In genomic region chr19:10417598-10418280, GRCh38 we compare ENCODE assay signal across 8 cellular contexts. TPM values are rescaled to one million over a fixed set of nuclear protein-coding genes. Genes with fewer than 3 reads are reported as not detected.
DNase-seq lines count a peak whose midpoint lies in the region; ATAC-seq and TF ChIP-seq lines count a peak whose summit lies in the region.

No MANE protein-coding gene starts in this region.

- H3K4me1 Mint-ChIP-seq in activated T-helper 17 cell treated with anti-CD3 and anti-CD28 coated beads, Interleukin-2, amount 50 U/mL, for 72 hours, result peaks cover 30% of the 10 kb centered on the region
- H3K4me1 Mint-ChIP-seq in mesothelial cell of epicardium, result peaks cover 30% of the 10 kb centered on the region

- no peak overlapping the region for H3K27ac ChIP-seq in HUES64 (ENCODE audit: low read depth, low read length)

- H3K27me3 Mint-ChIP-seq in activated T-helper 17 cell treated with anti-CD3 and anti-CD28 coated beads, Interleukin-2, amount 50 U/mL, for 72 hours, result peaks cover 38% of the 10 kb centered on the region
- peaks cover 82% of the 10 kb centered on the region for H3K27me3 Mint-ChIP-seq in mesothelial cell of epicardium (ENCODE audit: low read depth)

- H3K9me3 Mint-ChIP-seq in activated T-helper 17 cell treated with anti-CD3 and anti-CD28 coated beads, Interleukin-2, amount 50 U/mL, for 72 hours, result no peaks in the 10 kb centered on the region
- no peaks in the 10 kb centered on the region for H3K9me3 Mint-ChIP-seq in mesothelial cell of epicardium

- peak overlapping the region; percentile 61 for H3K4me3 Mint-ChIP-seq in activated T-helper 17 cell treated with anti-CD3 and anti-CD28 coated beads, Interleukin-2, amount 50 U/mL, for 72 hours
- peak overlapping the region; percentile 20 for H3K4me3 Mint-ChIP-seq in mesothelial cell of epicardium

- H3K9me3 ChIP-seq in HUES64 (ENCODE audit: insufficient read depth, low read depth, low read length), result no peaks in the 10 kb centered on the region

- ATAC-seq in activated T-helper 17 cell treated with anti-CD3 and anti-CD28 coated beads, Interleukin-2, amount 50 U/mL, for 72 hours (replicated peaks), result no peak
- ATAC-seq in HG03439 (IDR thresholded peaks at IDR 0.05; ENCODE audit: unreplicated experiment), result no peak

- peaks cover 16% of the 10 kb centered on the region for H3K4me1 ChIP-seq in HUES64 (ENCODE audit: insufficient read depth, low read length)

- peaks cover 75% of the 10 kb centered on the region for H3K27me3 ChIP-seq in HUES64 (ENCODE audit: insufficient read depth, low read length)

- DNase-seq in D341Med (ENCODE audit: low spot score) (peak; percentile 35), mesothelial cell of epicardium (ENCODE audit: low spot score in 2 of 2, unreplicated experiment in 2 of 2) (no peak), foreskin melanocyte (no peak), UCSD-AML1 (lab: John Stamatoyannopoulos, UW; ENCODE audit: unreplicated experiment) (no peak)
- DNase-seq in activated CD8-positive, alpha-beta memory T cell treated with anti-CD3 and anti-CD28 coated beads for 24 hours, result no peak

- no peak for TF ChIP-seq CTCF in mesothelial cell of epicardium (IDR thresholded peaks at IDR 0.05; ENCODE audit: unreplicated experiment)

- H3K4me3 ChIP-seq in HUES64 (ENCODE audit: low read length), result peak overlapping the region; percentile 41

- H3K36me3 Mint-ChIP-seq in activated T-helper 17 cell treated with anti-CD3 and anti-CD28 coated beads, Interleukin-2, amount 50 U/mL, for 72 hours (ENCODE audit: low read depth), result peaks cover 14% of the 10 kb centered on the region
- no peaks in the 10 kb centered on the region for H3K36me3 Mint-ChIP-seq in mesothelial cell of epicardium

- no peak overlapping the region for H3K27ac Mint-ChIP-seq in activated T-helper 17 cell treated with anti-CD3 and anti-CD28 coated beads, Interleukin-2, amount 50 U/mL, for 72 hours
- H3K27ac Mint-ChIP-seq in mesothelial cell of epicardium, result no peak overlapping the region

- H3K36me3 ChIP-seq in HUES64 (ENCODE audit: insufficient read depth, low read length), result no peaks in the 10 kb centered on the region

- WGBS in HUES64, result 11% methylated on average over 29 of the region's 29 CpGs

- no peak overlapping the region for H3K9ac ChIP-seq in HUES64 (ENCODE audit: low read depth, low read length)

RNA-seq across cellular contexts. Expression of gene PDE4A, which starts 2.6 kb away (rescaled TPM):
- polyA plus RNA-seq in HUES64 (2013, experiment 1 of 2), result 1.7 TPM
- 2.5 TPM for polyA plus RNA-seq in HUES64 (2013, experiment 2 of 2)
- 1 to 10 TPM; 9.0 to 9.1 TPM for total RNA-seq in activated T-helper 17 cell treated with anti-CD3 and anti-CD28 coated beads, Interleukin-2, amount 50 U/mL, for 72 hours
- total RNA-seq in mesothelial cell of epicardium, result 2.9 to 3.1 TPM (median 3.0 TPM) in 3 replicates

RNA-seq across cellular contexts. Expression of gene CDC37, which starts 14.4 kb away (rescaled TPM):
- 160 TPM for polyA plus RNA-seq in HUES64 (2013, experiment 1 of 2)
- 142 TPM for polyA plus RNA-seq in HUES64 (2013, experiment 2 of 2)
- 100 to 1,000 TPM; 140 to 226 TPM for total RNA-seq in activated T-helper 17 cell treated with anti-CD3 and anti-CD28 coated beads, Interleukin-2, amount 50 U/mL, for 72 hours
- total RNA-seq in mesothelial cell of epicardium, result 153 to 160 TPM (median 159 TPM) in 3 replicates

RNA-seq across cellular contexts. Expression of gene TYK2, which starts 37.4 kb away (rescaled TPM):
- polyA plus RNA-seq in HUES64 (2013, experiment 1 of 2), result 27.7 TPM
- polyA plus RNA-seq in HUES64 (2013, experiment 2 of 2), result 24.0 TPM
- 100 to 1,000 TPM; 221 to 245 TPM for total RNA-seq in activated T-helper 17 cell treated with anti-CD3 and anti-CD28 coated beads, Interleukin-2, amount 50 U/mL, for 72 hours
- total RNA-seq in mesothelial cell of epicardium, result 142 to 148 TPM (median 146 TPM) in 3 replicates
